ENCODE assay signal across 10 cellular contexts in the genomic region with DNA sequence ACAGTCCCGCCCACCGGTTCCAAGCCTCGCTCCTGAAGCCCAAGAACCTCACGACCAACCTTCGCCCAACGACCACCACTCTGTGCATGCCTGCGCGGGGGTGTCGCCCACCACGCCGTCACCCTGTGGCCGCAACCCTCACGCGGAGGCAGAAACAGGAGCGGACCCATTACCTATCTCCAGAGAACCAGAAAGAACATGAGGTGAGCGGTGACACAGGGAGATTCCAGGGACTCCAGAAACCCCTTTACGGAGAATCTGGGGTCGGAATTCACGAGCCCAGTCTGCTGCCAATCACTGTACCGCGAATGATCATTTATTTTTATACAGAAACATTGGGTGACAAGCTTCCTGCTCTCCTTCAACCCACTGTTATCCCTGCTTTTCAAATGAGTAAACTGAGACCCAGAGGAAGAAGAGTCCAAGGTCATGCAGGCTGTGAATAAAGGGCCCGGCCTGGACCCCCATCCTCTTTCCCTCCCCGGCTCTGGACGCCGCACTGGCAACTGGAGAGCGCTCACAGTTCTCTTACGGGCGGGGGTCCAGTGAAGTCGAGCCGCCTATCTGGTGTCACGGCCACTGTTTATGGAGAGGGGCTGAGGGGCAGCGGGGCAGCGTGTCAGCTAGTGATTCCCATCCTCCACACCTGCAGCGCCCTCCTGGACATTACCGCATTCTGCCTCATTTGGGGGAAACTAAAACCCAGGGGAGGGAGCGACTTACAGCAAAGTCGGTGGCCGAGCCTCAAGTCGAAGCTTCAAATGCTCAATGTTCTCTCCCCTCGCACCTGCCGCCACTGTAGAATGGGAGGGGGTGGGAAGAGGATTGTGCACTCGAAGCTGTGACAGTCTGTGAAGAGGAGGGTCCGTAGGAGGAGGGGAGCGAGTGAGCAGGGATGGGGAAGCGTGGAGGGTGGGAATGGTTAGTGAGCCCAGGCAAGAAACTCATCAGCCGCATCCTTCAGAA. TPM values are rescaled to one million over a fixed set of nuclear protein-coding genes. Genes with fewer than 3 reads are reported as not detected.
DNase-seq lines count a peak whose midpoint lies in the region; ATAC-seq and TF ChIP-seq lines count a peak whose summit lies in the region.
"Had no signal": no experiment of that assay in that cellular context is flagged by ENCODE, and none has a peak within 500 bp of the region (broad histone marks: within the 10 kb centered on the region; RNA-seq: fewer than 3 reads in every experiment).

No MANE protein-coding gene starts in this region.

- H3K9ac ChIP-seq in stomach smooth muscle (ENCODE audit: low read length in 2 of 2), result no peak overlapping the region

- H3K4me3 Mint-ChIP-seq in WTC11, result peak overlapping the region; percentile 93

- no peaks in the 10 kb centered on the region for H3K9me3 Mint-ChIP-seq in WTC11

- DNase-seq in NCI-H526 (lab: John Stamatoyannopoulos, UW), result peak; percentile 16 to 58
- no peak for DNase-seq in NCI-H526 treated with DMSO at 0.1 percent for 48 hours (lab: John Stamatoyannopoulos, UW)
- no peak for DNase-seq in WTC11 (ENCODE audit: low spot score)
- no peak for DNase-seq in C1 segment of cervical spinal cord (lab: John Stamatoyannopoulos, UW)
- no peak for DNase-seq in OCI-M1 (lab: John Stamatoyannopoulos, UW)
- DNase-seq in NCI-H1436 treated with DMSO at 0.1 percent for 48 hours (lab: John Stamatoyannopoulos, UW), result no peak
- DNase-seq: DND-41 had no signal

- no peaks in the 10 kb centered on the region for H3K36me3 ChIP-seq in stomach smooth muscle (ENCODE audit: control insufficient read depth in 2 of 2, insufficient read depth in 2 of 2, low read length in 2 of 2)

- POLR2A ChIA-PET in WTC11 (lab: Charles Lee), result interaction anchor here (1.9 kb wide), 1 partner anchor 93 kb away, joined by 4 read pairs; the partner anchor contains the start of gene GTF3C2

- H3K4me1 ChIP-seq in stomach smooth muscle (ENCODE audit: control insufficient read depth, insufficient read depth, low read length), result peaks cover 36% of the 10 kb centered on the region

- peaks cover 26% of the 10 kb centered on the region for H3K4me1 Mint-ChIP-seq in WTC11

- H3K27me3 ChIP-seq in stomach smooth muscle (ENCODE audit: control insufficient read depth in 1 of 2, insufficient read depth in 2 of 2, low read length in 2 of 2), result peaks cover 64 to 80% of the 10 kb centered on the region in 2 donors

- CTCF ChIA-PET in WTC11 (lab: Charles Lee), result interaction anchor here (0.5 to 7.7 kb wide), 12 partner anchors 9 to 129 kb away, joined by 4 to 124 read pairs (median 7); partner anchors contain the start of genes DNAJC5G, PREB, TRIM54 and UCN

- H3K27ac Mint-ChIP-seq in WTC11, result no peak overlapping the region

- ATAC-seq in WTC11, result peak; percentile 1

- peaks cover 30% of the 10 kb centered on the region for H3K27me3 Mint-ChIP-seq in WTC11 (ENCODE audit: low read depth)

- H3K36me3 Mint-ChIP-seq in WTC11, result no peaks in the 10 kb centered on the region

- no peaks in the 10 kb centered on the region for H3K9me3 ChIP-seq in stomach smooth muscle (ENCODE audit: control insufficient read depth in 2 of 2, low read length in 2 of 2)

- H3K27ac ChIP-seq in stomach smooth muscle (ENCODE audit: low read length), result no peak overlapping the region

- TF ChIP-seq CTCF in WTC11 (IDR thresholded peaks at IDR 0.05), result no peak

- H3K4me3 ChIP-seq in iPS-11a (ENCODE audit: low read depth, low read length) (peak overlapping the region; percentile 27), stomach smooth muscle (ENCODE audit: low read length in 2 of 2) (peak overlapping the region; percentile 26 to 63)

TF ChIP-seq in WTC11, 78 proteins besides CTCF, POLR2A, EP300 and RAD21:
- TF ChIP-seq CBFB (CRISPR knock-in tag; IDR thresholded peaks at IDR 0.05; ENCODE audit: low read depth) (0 out of 2 replicates have a peak, but pooled peaks have one; percentile 40), CREM (CRISPR knock-in tag; IDR thresholded peaks at IDR 0.05) (peak; percentile 25; the same call in 1 of the 2 replicates), FOXJ3 (CRISPR knock-in tag; IDR thresholded peaks at IDR 0.05; ENCODE audit: borderline replicate concordance) (no peak), PRDM15 (CRISPR knock-in tag; IDR thresholded peaks at IDR 0.05) (no peak), E2F5 (CRISPR knock-in tag; IDR thresholded peaks at IDR 0.05) (0 out of 2 replicates have a peak, but pooled peaks have one; percentile 13)

RNA-seq across cellular contexts. Expression of gene SLC30A3, which starts 0.7 kb away (rescaled TPM):
- 8.0 to 8.9 TPM (median 8.1 TPM) in 3 replicates for total RNA-seq in WTC11 (2021)
- total RNA-seq: pulmonary artery endothelial cell had no signal

RNA-seq across cellular contexts. Expression of gene DNAJC5G, which starts 11.7 kb away (rescaled TPM):
- total RNA-seq in WTC11 (2021), result 0.18 to 0.44 TPM (median 0.34 TPM) in 3 replicates
- total RNA-seq: pulmonary artery endothelial cell had no signal

RNA-seq across cellular contexts. Expression of gene TRIM54, which starts 18.7 kb away (rescaled TPM):
- 3.0 to 3.4 TPM (median 3.3 TPM) in 3 replicates for total RNA-seq in WTC11 (2021)
- total RNA-seq: pulmonary artery endothelial cell had no signal

RNA-seq across cellular contexts. Expression of gene UCN, which starts 44.7 kb away (rescaled TPM):
- 0.68 to 1.2 TPM (median 0.71 TPM) in 3 replicates for total RNA-seq in WTC11 (2021)

RNA-seq across cellular contexts. Expression of gene CAD, which starts 46.4 kb away (rescaled TPM):
- total RNA-seq in WTC11 (2021), result 145 to 178 TPM (median 150 TPM) in 3 replicates

Comparison
In these comparisons a context has a peak if more than half of its experiments do, and no peak if none do; other contexts are left out.
1. DNase-seq: peak in NCI-H526 (2 of 2); none in NCI-H526 treated with DMSO at 0.1 percent for 48 hours (single experiment), WTC11 (single experiment), C1 segment of cervical spinal cord (0 of 14), OCI-M1 (single experiment) and NCI-H1436 treated with DMSO at 0.1 percent for 48 hours (single experiment).